In the genomic region with DNA sequence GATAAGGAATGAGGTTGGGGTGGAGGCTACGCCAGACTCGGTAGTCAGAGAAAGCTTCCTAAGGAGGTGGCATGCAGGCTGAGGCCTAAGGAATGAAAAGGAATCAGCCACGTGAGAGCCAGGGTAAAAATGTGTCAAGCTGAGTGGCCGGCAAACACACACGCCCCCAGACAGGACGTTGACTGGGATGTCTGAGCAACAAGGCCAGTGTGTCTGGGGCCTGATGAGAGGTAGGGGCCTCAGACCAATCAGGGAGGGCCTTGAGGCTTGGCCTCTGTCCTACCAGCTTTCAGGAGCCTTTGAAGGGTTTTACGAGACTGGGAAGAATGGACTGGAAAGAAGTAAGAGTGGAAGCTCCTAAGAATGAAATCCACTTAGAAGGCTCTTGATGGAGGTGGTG, we compare ENCODE assay signal across 2 cellular contexts.
TF ChIP-seq lines count a peak whose summit lies in the region.

No MANE protein-coding gene starts in this region.

TF ChIP-seq in WTC11, 78 proteins besides CTCF, POLR2A, EP300 and RAD21:
- TF ChIP-seq ZNF423 (CRISPR knock-in tag; IDR thresholded peaks at IDR 0.05) = no peak
- TF ChIP-seq ATF1 (CRISPR knock-in tag; IDR thresholded peaks at IDR 0.05) = no peak
- TF ChIP-seq EMX1 (CRISPR knock-in tag; IDR thresholded peaks at IDR 0.05) = no peak
- TF ChIP-seq ZSCAN18 (CRISPR knock-in tag; IDR thresholded peaks at IDR 0.05) = no peak
- TF ChIP-seq, protein P1, sequence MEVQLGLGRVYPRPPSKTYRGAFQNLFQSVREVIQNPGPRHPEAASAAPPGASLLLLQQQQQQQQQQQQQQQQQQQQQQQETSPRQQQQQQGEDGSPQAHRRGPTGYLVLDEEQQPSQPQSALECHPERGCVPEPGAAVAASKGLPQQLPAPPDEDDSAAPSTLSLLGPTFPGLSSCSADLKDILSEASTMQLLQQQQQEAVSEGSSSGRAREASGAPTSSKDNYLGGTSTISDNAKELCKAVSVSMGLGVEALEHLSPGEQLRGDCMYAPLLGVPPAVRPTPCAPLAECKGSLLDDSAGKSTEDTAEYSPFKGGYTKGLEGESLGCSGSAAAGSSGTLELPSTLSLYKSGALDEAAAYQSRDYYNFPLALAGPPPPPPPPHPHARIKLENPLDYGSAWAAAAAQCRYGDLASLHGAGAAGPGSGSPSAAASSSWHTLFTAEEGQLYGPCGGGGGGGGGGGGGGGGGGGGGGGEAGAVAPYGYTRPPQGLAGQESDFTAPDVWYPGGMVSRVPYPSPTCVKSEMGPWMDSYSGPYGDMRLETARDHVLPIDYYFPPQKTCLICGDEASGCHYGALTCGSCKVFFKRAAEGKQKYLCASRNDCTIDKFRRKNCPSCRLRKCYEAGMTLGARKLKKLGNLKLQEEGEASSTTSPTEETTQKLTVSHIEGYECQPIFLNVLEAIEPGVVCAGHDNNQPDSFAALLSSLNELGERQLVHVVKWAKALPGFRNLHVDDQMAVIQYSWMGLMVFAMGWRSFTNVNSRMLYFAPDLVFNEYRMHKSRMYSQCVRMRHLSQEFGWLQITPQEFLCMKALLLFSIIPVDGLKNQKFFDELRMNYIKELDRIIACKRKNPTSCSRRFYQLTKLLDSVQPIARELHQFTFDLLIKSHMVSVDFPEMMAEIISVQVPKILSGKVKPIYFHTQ (CRISPR knock-in tag; IDR thresholded peaks at IDR 0.05) = no peak
- TF ChIP-seq, protein P2, sequence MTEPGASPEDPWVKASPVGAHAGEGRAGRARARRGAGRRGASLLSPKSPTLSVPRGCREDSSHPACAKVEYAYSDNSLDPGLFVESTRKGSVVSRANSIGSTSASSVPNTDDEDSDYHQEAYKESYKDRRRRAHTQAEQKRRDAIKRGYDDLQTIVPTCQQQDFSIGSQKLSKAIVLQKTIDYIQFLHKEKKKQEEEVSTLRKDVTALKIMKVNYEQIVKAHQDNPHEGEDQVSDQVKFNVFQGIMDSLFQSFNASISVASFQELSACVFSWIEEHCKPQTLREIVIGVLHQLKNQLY (CRISPR knock-in tag; IDR thresholded peaks at IDR 0.05) = no peak
- TF ChIP-seq ZNF416 (CRISPR knock-in tag; IDR thresholded peaks at IDR 0.05) = no peak
- no peak for TF ChIP-seq NFYB (CRISPR knock-in tag; conservative IDR thresholded peaks at IDR 0.05; ENCODE audit: low read depth)
- TF ChIP-seq GABPB1 (CRISPR knock-in tag; IDR thresholded peaks at IDR 0.05) = no peak
- TF ChIP-seq E2F4 (CRISPR knock-in tag; IDR thresholded peaks at IDR 0.05; ENCODE audit: borderline replicate concordance, low read depth) = no peak
- no peak for TF ChIP-seq IRF1 (CRISPR knock-in tag; IDR thresholded peaks at IDR 0.05)
- no peak for TF ChIP-seq FOXK1 (CRISPR knock-in tag; IDR thresholded peaks at IDR 0.05)
- TF ChIP-seq ZNF425 (CRISPR knock-in tag; conservative IDR thresholded peaks at IDR 0.05) = no peak
- TF ChIP-seq TEAD4 (CRISPR knock-in tag; IDR thresholded peaks at IDR 0.05) = no peak
- no peak for TF ChIP-seq ZNF512 (CRISPR knock-in tag; IDR thresholded peaks at IDR 0.05; ENCODE audit: borderline replicate concordance)

TF ChIP-seq in H1, 55 proteins besides CTCF, POLR2A, EP300 and RAD21:
- TF ChIP-seq RXRA (IDR thresholded peaks at IDR 0.05; ENCODE audit: insufficient read depth, low read depth, low read length) (no peak), SAP30 (IDR thresholded peaks at IDR 0.05; ENCODE audit: insufficient read depth, insufficient replicate concordance, low read length) (no peak), SP4 (IDR thresholded peaks at IDR 0.05; ENCODE audit: low read length) (no peak), KDM5A (IDR thresholded peaks at IDR 0.05; ENCODE audit: low read length) (no peak), CTBP2 (IDR thresholded peaks at IDR 0.05; ENCODE audit: borderline replicate concordance, insufficient read depth, insufficient read length, low read length) (no peak), NANOG (IDR thresholded peaks at IDR 0.05; ENCODE audit: insufficient read depth, low read depth, low read length, poor library complexity, severe bottlenecking) (no peak), POU5F1 (IDR thresholded peaks at IDR 0.05; ENCODE audit: low read depth, low read length) (no peak), BACH1 (IDR thresholded peaks at IDR 0.05; ENCODE audit: low read length) (no peak), POLR2AphosphoS5 (IDR thresholded peaks at IDR 0.05; ENCODE audit: low read depth, low read length) (no peak)
